16 cellular contexts compared by ENCODE assay signal in genomic region chr14:40656301-40656700, GRCh38.
A peak's percentile ranks its signal among the peaks of the same experiment; 100 is the strongest.
DNase-seq lines count a peak whose midpoint lies in the region; ATAC-seq, FAIRE-seq and TF ChIP-seq lines count a peak whose summit lies in the region.
"Had no signal": no experiment of that assay in that cellular context is flagged by ENCODE, and none has a peak within 500 bp of the region (broad histone marks: within the 10 kb centered on the region; RNA-seq: fewer than 3 reads in every experiment).

No MANE protein-coding gene starts in this region.

- no peak for TF ChIP-seq EP300 in H1 (IDR thresholded peaks at IDR 0.05; ENCODE audit: borderline replicate concordance in 1 of 2, low read depth in 2 of 2, low read length in 2 of 2)

- H3K27ac ChIP-seq in H1 (ENCODE audit: low read depth, low read length), result no peak overlapping the region
- H3K27ac ChIP-seq in adrenal gland, result no peak overlapping the region
- H3K27ac ChIP-seq: KMS-11 had no signal

- peaks cover 0 to 7% of the 10 kb centered on the region in 2 donors for H3K9me3 Mint-ChIP-seq in activated T-cell treated with anti-CD3 and anti-CD28 coated beads, Interleukin-2, amount 50 U/mL, for 72 hours

- CTCF ChIA-PET in H1 (lab: Charles Lee; ENCODE audit: partially characterized antibody), result no interaction called here

- H3K79me2 ChIP-seq in H1 (ENCODE audit: control insufficient read depth in 1 of 2, insufficient read depth in 2 of 2, low read length in 2 of 2), result no peaks in the 10 kb centered on the region

- TF ChIP-seq CTCF in H1 (IDR thresholded peaks at IDR 0.05; ENCODE audit: control extremely low read depth in 1 of 3, insufficient read depth in 1 of 3, low read depth in 1 of 3, low read length in 3 of 3) (no peak), adrenal gland (IDR thresholded peaks at IDR 0.05) (no peak)

- H3K36me3 Mint-ChIP-seq in activated T-cell treated with anti-CD3 and anti-CD28 coated beads, Interleukin-2, amount 50 U/mL, for 72 hours (ENCODE audit: insufficient read depth in 2 of 2), result no peaks in the 10 kb centered on the region
- H3K36me3 Mint-ChIP-seq: CD8-positive, alpha-beta memory T cell had no signal

- H3K23ac ChIP-seq in H1 (ENCODE audit: insufficient read length), result no peak overlapping the region

- H2BK15ac ChIP-seq in H1 (ENCODE audit: low read length), result no peak overlapping the region

- H3K4me3 ChIP-seq in H1 (ENCODE audit: extremely low read depth in 1 of 4, insufficient read depth in 2 of 4, low read depth in 3 of 4, low read length in 4 of 4) (no peak overlapping the region), adrenal gland (no peak overlapping the region)

- ATAC-seq in activated T-cell treated with anti-CD3 and anti-CD28 coated beads, Interleukin-2, amount 50 U/mL, for 72 hours (replicated peaks in 1 of 2), result no peak
- no peak for ATAC-seq in HG03108 (IDR thresholded peaks at IDR 0.05; ENCODE audit: unreplicated experiment)
- ATAC-seq: HepG2, Panc1 had no signal

- H3K4me3 Mint-ChIP-seq in activated T-cell treated with anti-CD3 and anti-CD28 coated beads, Interleukin-2, amount 50 U/mL, for 72 hours, result no peak overlapping the region
- H3K4me3 Mint-ChIP-seq: CD8-positive, alpha-beta memory T cell had no signal

- no peaks in the 10 kb centered on the region for H3K4me1 Mint-ChIP-seq in activated T-cell treated with anti-CD3 and anti-CD28 coated beads, Interleukin-2, amount 50 U/mL, for 72 hours (ENCODE audit: low read depth)
- H3K4me1 Mint-ChIP-seq: CD8-positive, alpha-beta memory T cell had no signal

- H2AK5ac ChIP-seq in H1 (ENCODE audit: low read depth, low read length), result no peak overlapping the region

- no peak overlapping the region for H4K91ac ChIP-seq in H1 (replicated peaks; ENCODE audit: insufficient read length, low read length)

- no peak overlapping the region for H4K5ac ChIP-seq in H1 (ENCODE audit: insufficient read length, low read depth, low read length)

- no peak for TF ChIP-seq POLR2A in H1 (IDR thresholded peaks at IDR 0.05; ENCODE audit: control extremely low read depth in 1 of 2, low read depth in 2 of 2, low read length in 2 of 2)
- no peak for TF ChIP-seq POLR2A in adrenal gland (IDR thresholded peaks at IDR 0.05)

- no peak overlapping the region for H3K4me2 ChIP-seq in H1 (ENCODE audit: insufficient read depth in 1 of 2, low read depth in 2 of 2, low read length in 2 of 2)
- H3K4me2 ChIP-seq: KMS-11 had no signal

- H3K27me3 ChIP-seq in H1 (replicated peaks in 1 of 4; ENCODE audit: control insufficient read depth in 3 of 4, extremely low read depth in 1 of 4, insufficient read depth in 3 of 4, low read length in 3 of 4) (peaks cover 0 to 1% (median 0%) of the 10 kb centered on the region in 4 experiments; a peak in 1 of 7 replicates), adrenal gland (no peaks in the 10 kb centered on the region)

- H3K9me3 ChIP-seq in H1 (ENCODE audit: insufficient read depth in 2 of 2, low read depth in 1 of 2, low read length in 1 of 2), result no peaks in the 10 kb centered on the region
- H3K9me3 ChIP-seq in adrenal gland (replicated peaks in 1 of 3), result no peaks in the 10 kb centered on the region

- H3K79me1 ChIP-seq in H1 (ENCODE audit: low read depth, low read length), result no peaks in the 10 kb centered on the region

- DNase-seq in Caki2 (ENCODE audit: low read depth), result peak; percentile 2
- peak; percentile 47 for DNase-seq in DMS79 (lab: John Stamatoyannopoulos, UW)
- peak; percentile 70 for DNase-seq in NCI-H226
- no peak for DNase-seq in H1 (ENCODE audit: low read depth in 1 of 2, low spot score in 2 of 2)
- no peak for DNase-seq in adrenal gland
- no peak for DNase-seq in activated T-cell treated with anti-CD3 and anti-CD28 coated beads, Interleukin-2, amount 50 U/mL, for 72 hours
- DNase-seq: CD8-positive, alpha-beta memory T cell; H7; NCI-H1092 treated with DMSO at 0.1 percent for 48 hours; NCI-H2171; NCI-H526 treated with DMSO at 0.1 percent for 48 hours; SIG-M5 had no signal

- 0 out of 2 replicates have a peak overlapping the region, but pooled peaks have one; percentile 40 for H2AFZ ChIP-seq in H1 (ENCODE audit: low read length)

- H3K4ac ChIP-seq in H1 (replicated peaks; ENCODE audit: insufficient read length, low read depth, low read length), result no peak overlapping the region

- no peak overlapping the region for H4K8ac ChIP-seq in H1 (ENCODE audit: extremely low read depth, insufficient read depth, low read length)

- H3K56ac ChIP-seq in H1 (replicated peaks; ENCODE audit: insufficient read length, low read depth, low read length), result no peak overlapping the region

- in situ Hi-C loops in Caki2 (cut with HindIII; ENCODE audit: low pct_unique_long_range_greater_than_20kb, low sequenced_read_pairs), result no loop called here

- no peak overlapping the region for H2BK5ac ChIP-seq in H1 (ENCODE audit: low read depth, low read length)

- no peaks in the 10 kb centered on the region for H3K27me3 Mint-ChIP-seq in activated T-cell treated with anti-CD3 and anti-CD28 coated beads, Interleukin-2, amount 50 U/mL, for 72 hours (ENCODE audit: low read depth)
- H3K27me3 Mint-ChIP-seq: CD8-positive, alpha-beta memory T cell had no signal

- POLR2A ChIA-PET in H1 (lab: Charles Lee; ENCODE audit: partially characterized antibody), result no interaction called here

- H3K4me1 ChIP-seq in H1 (replicated peaks in 1 of 4; ENCODE audit: control insufficient read depth in 3 of 4, insufficient read depth in 4 of 4, low read length in 3 of 4), result no peaks in the 10 kb centered on the region
- H3K4me1 ChIP-seq in adrenal gland (replicated peaks in 1 of 2), result no peaks in the 10 kb centered on the region

- no peak overlapping the region for H2BK12ac ChIP-seq in H1 (ENCODE audit: low read depth, low read length)

- FAIRE-seq in H1 (lab: Jason Lieb, UNC), result no peak
- FAIRE-seq: HepG2 had no signal

- no peaks in the 10 kb centered on the region for H4K20me1 ChIP-seq in H1 (replicated peaks in 1 of 2; ENCODE audit: control insufficient read depth in 1 of 2, insufficient read depth in 2 of 2, low read length in 2 of 2)

- H3K23me2 ChIP-seq in H1 (ENCODE audit: low read depth, low read length), result no peaks in the 10 kb centered on the region

- no peak overlapping the region for H3K14ac ChIP-seq in H1 (ENCODE audit: insufficient read length)

- no peak overlapping the region for H3K18ac ChIP-seq in H1 (ENCODE audit: extremely low read depth, low read length)

- H3K9ac ChIP-seq in H1 (replicated peaks in 1 of 4; ENCODE audit: extremely low read depth in 1 of 4, low read depth in 3 of 4, low read length in 3 of 4), result no peak overlapping the region
- H3K9ac ChIP-seq: KMS-11 had no signal

- intact Hi-C loops in adrenal gland (cut with DNase I), result no loop called here

- no peak overlapping the region for H3K27ac Mint-ChIP-seq in activated T-cell treated with anti-CD3 and anti-CD28 coated beads, Interleukin-2, amount 50 U/mL, for 72 hours
- H3K27ac Mint-ChIP-seq: CD8-positive, alpha-beta memory T cell had no signal

- H2BK120ac ChIP-seq in H1 (replicated peaks; ENCODE audit: low read depth, low read length), result no peak overlapping the region

- no peak overlapping the region for H2BK20ac ChIP-seq in H1 (ENCODE audit: low read length)

- H3K36me3 ChIP-seq in H1 (ENCODE audit: control insufficient read depth in 2 of 4, insufficient read depth in 4 of 4, low read length in 3 of 4) (no peaks in the 10 kb centered on the region), adrenal gland (replicated peaks in 1 of 2) (no peaks in the 10 kb centered on the region)

- no peak for TF ChIP-seq RAD21 in H1 (IDR thresholded peaks at IDR 0.05 in 1 of 2, conservative IDR thresholded peaks at IDR 0.05 in 1 of 2; ENCODE audit: low read depth in 2 of 2, low read length in 2 of 2)

TF ChIP-seq in H1, 55 proteins besides CTCF, POLR2A, EP300 and RAD21:
- TF ChIP-seq CREB1 (IDR thresholded peaks at IDR 0.05) (no peak), POLR2AphosphoS5 (IDR thresholded peaks at IDR 0.05; ENCODE audit: low read depth, low read length) (no peak), CTBP2 (IDR thresholded peaks at IDR 0.05; ENCODE audit: borderline replicate concordance, insufficient read depth, insufficient read length, low read length) (no peak), CEBPB (IDR thresholded peaks at IDR 0.05; ENCODE audit: low read depth, low read length) (no peak), POU5F1 (IDR thresholded peaks at IDR 0.05; ENCODE audit: low read depth, low read length) (no peak), NANOG (IDR thresholded peaks at IDR 0.05; ENCODE audit: insufficient read depth, low read depth, low read length, poor library complexity, severe bottlenecking) (no peak), BACH1 (IDR thresholded peaks at IDR 0.05; ENCODE audit: low read length) (no peak), MAFK (IDR thresholded peaks at IDR 0.05; ENCODE audit: low read depth, low read length) (no peak), GTF2F1 (IDR thresholded peaks at IDR 0.05; ENCODE audit: borderline replicate concordance, low read depth, low read length) (no peak)
- TF ChIP-seq, protein P1, sequence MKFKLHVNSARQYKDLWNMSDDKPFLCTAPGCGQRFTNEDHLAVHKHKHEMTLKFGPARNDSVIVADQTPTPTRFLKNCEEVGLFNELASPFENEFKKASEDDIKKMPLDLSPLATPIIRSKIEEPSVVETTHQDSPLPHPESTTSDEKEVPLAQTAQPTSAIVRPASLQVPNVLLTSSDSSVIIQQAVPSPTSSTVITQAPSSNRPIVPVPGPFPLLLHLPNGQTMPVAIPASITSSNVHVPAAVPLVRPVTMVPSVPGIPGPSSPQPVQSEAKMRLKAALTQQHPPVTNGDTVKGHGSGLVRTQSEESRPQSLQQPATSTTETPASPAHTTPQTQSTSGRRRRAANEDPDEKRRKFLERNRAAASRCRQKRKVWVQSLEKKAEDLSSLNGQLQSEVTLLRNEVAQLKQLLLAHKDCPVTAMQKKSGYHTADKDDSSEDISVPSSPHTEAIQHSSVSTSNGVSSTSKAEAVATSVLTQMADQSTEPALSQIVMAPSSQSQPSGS (IDR thresholded peaks at IDR 0.05; ENCODE audit: low read length), result no peak
TF ChIP-seq in H1: peak in this region for 0.

Comparison
In these comparisons a context has a peak if more than half of its experiments do, and no peak if none do; other contexts are left out.
1. DNase-seq: peak in Caki2 (single experiment), DMS79 (single experiment) and NCI-H226 (single experiment); none in H1 (0 of 2), adrenal gland (0 of 7) and activated T-cell treated with anti-CD3 and anti-CD28 coated beads, Interleukin-2, amount 50 U/mL, for 72 hours (0 of 2).